10 cellular contexts compared by ENCODE assay signal in the genomic region with DNA sequence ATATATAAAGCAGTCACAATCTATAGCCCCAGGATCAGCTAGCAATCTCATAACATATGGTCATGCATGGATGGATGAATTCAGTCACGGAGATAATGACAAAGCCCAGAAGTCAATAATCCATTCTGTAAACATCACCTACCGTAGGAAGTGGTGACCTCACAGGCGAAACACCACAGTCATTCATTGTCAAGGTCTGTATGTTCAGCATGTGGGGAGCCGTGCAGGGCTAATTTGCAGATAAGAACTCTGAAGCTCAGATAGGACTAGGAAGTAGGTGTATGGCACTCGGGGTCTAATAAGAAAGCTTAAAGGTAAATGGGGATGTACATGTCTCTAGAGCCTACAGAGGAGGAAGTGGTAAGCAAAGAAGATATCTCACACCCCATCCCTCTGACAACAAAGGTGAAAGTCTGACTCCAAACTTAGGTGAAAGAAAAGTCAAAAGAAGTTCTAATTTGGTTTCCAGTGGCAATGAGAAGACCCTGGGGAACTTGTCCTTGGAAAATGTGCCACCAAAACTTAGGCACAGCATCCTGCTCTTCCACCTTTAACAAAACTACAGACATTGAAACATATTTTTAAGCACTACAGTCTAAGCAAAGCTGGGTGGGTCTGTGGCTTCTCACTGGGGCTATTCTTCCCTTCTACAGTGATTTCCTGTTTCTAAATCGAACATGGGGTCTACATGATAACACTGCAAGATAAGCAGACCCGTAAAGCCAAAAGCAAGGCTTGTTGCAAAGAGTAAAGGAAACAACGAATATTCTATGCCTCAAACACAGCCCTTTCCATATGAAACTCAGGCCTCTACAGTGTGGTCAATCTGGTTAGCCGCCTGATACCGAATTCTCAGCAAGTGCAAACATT. TPM values are rescaled to one million over a fixed set of nuclear protein-coding genes. Genes with fewer than 3 reads are reported as not detected.
A peak's percentile ranks its signal among the peaks of the same experiment; 100 is the strongest.
DNase-seq lines count a peak whose midpoint lies in the region; ATAC-seq and TF ChIP-seq lines count a peak whose summit lies in the region.
"Had no signal": no experiment of that assay in that cellular context is flagged by ENCODE, and none has a peak within 500 bp of the region (broad histone marks: within the 10 kb centered on the region; RNA-seq: fewer than 3 reads in every experiment).

No MANE protein-coding gene starts in this region.

- DNase-seq in NK-92 treated with Interleukin-12 subunit alpha and Interleukin-12 subunit beta, amount 100 ng/mL, for 24 hours (lab: John Stamatoyannopoulos, UW) = peak; percentile 5
- DNase-seq in NK-92 (lab: John Stamatoyannopoulos, UW; ENCODE audit: unreplicated experiment) (no peak), CD14-positive monocyte (ENCODE audit: low spot score) (no peak), Caco-2 (no peak), OCI-M1 (lab: John Stamatoyannopoulos, UW) (no peak)
- DNase-seq in activated CD4-positive, alpha-beta memory T cell treated with anti-CD3 and anti-CD28 coated beads, Interleukin-2, amount 10 ng/mL, durations not matched to agents 7 days and 5 days = peak; percentile 34
- peak; percentile 6 for DNase-seq in stimulated activated CD4-positive, alpha-beta T cell treated with anti-CD3 and anti-CD28 coated beads, Interleukin-4, amount 100 ng/mL, for 1 hour
- DNase-seq: NCI-H1105 treated with DMSO at 0.1 percent for 48 hours, pancreas had no signal

- no peak overlapping the region for H3K4me3 Mint-ChIP-seq in activated CD4-positive, alpha-beta memory T cell treated with anti-CD3 and anti-CD28 coated beads, Interleukin-2, amount 10 ng/mL, durations not matched to agents 7 days and 5 days
- no peak overlapping the region for H3K4me3 Mint-ChIP-seq in CD14-positive monocyte
- no peak overlapping the region for H3K4me3 Mint-ChIP-seq in Caco-2 (ENCODE audit: unreplicated experiment)

- peaks cover 3% of the 10 kb centered on the region for H3K27me3 Mint-ChIP-seq in activated CD4-positive, alpha-beta memory T cell treated with anti-CD3 and anti-CD28 coated beads, Interleukin-2, amount 10 ng/mL, durations not matched to agents 7 days and 5 days
- H3K27me3 Mint-ChIP-seq in CD14-positive monocyte (ENCODE audit: low read depth in 3 of 3) = peaks cover 4 to 7% (median 4%) of the 10 kb centered on the region in 3 donors
- peaks cover 9% of the 10 kb centered on the region for H3K27me3 Mint-ChIP-seq in Caco-2 (ENCODE audit: insufficient read depth, unreplicated experiment)

- H3K4me3 ChIP-seq in Caco-2 (ENCODE audit: low read depth, low read length) = no peak overlapping the region
- H3K4me3 ChIP-seq: pancreas had no signal

- BruUV-seq in Caco-2 (replicated peaks; lab: Mats Ljungman, UMichigan) = no TSS peak

- H3K36me3 ChIP-seq in Caco-2 (ENCODE audit: control insufficient read depth, insufficient read depth, low read length) = no peaks in the 10 kb centered on the region
- H3K36me3 ChIP-seq: pancreas had no signal

- H3K9me3 ChIP-seq in Caco-2 = no peaks in the 10 kb centered on the region
- H3K9me3 ChIP-seq: pancreas had no signal

- H3K36me3 Mint-ChIP-seq in activated CD4-positive, alpha-beta memory T cell treated with anti-CD3 and anti-CD28 coated beads, Interleukin-2, amount 10 ng/mL, durations not matched to agents 7 days and 5 days (ENCODE audit: low read depth) = no peaks in the 10 kb centered on the region
- no peaks in the 10 kb centered on the region for H3K36me3 Mint-ChIP-seq in CD14-positive monocyte
- no peaks in the 10 kb centered on the region for H3K36me3 Mint-ChIP-seq in Caco-2 (ENCODE audit: insufficient read depth, unreplicated experiment)

- no peaks in the 10 kb centered on the region for H3K27me3 ChIP-seq in Caco-2 (replicated peaks; ENCODE audit: control insufficient read depth, insufficient read depth, low read length)

- intact Hi-C loops in CD14-positive monocyte (cut with micrococcal nuclease) (loop anchor here in 1 of 2 donors (10.0 kb wide), 1 partner anchor 219 kb away; no protein-coding TSS in a partner anchor), Caco-2 (cut with micrococcal nuclease; ENCODE audit: unreplicated experiment) (loop anchor here (2.0 kb wide), 1 partner anchor 59 kb away; no protein-coding TSS in a partner anchor)

- H3K4me1 ChIP-seq in Caco-2 = peaks cover 10% of the 10 kb centered on the region; the same call in 1 of the 2 replicates
- H3K4me1 ChIP-seq: pancreas had no signal

- CTCF ChIA-PET in activated CD4-positive, alpha-beta memory T cell treated with anti-CD3 and anti-CD28 coated beads, Interleukin-2, amount 10 ng/mL, durations not matched to agents 7 days and 5 days (lab: Charles Lee) = interaction anchor here (1.0 to 1.5 kb wide), 3 partner anchors 9 to 10 kb away, joined by 3 to 7 read pairs (median 4); no protein-coding TSS in a partner anchor
- CTCF ChIA-PET in Caco-2 (lab: Charles Lee) = no interaction called here

- peaks cover 20% of the 10 kb centered on the region for H3K4me1 Mint-ChIP-seq in activated CD4-positive, alpha-beta memory T cell treated with anti-CD3 and anti-CD28 coated beads, Interleukin-2, amount 10 ng/mL, durations not matched to agents 7 days and 5 days
- H3K4me1 Mint-ChIP-seq in CD14-positive monocyte (peaks cover 17% of the 10 kb centered on the region), Caco-2 (ENCODE audit: low read depth, unreplicated experiment) (peaks cover 7% of the 10 kb centered on the region)

- POLR2A ChIA-PET in activated CD4-positive, alpha-beta memory T cell treated with anti-CD3 and anti-CD28 coated beads, Interleukin-2, amount 10 ng/mL, durations not matched to agents 7 days and 5 days (lab: Charles Lee) = interaction anchor here (1.4 to 2.5 kb wide), 3 partner anchors 9 to 218 kb away, joined by 3 to 5 read pairs (median 4); a partner anchor contains a TSS
- POLR2A ChIA-PET in Caco-2 (lab: Charles Lee) = no interaction called here

- no peak for TF ChIP-seq CTCF in CD14-positive monocyte (IDR thresholded peaks at IDR 0.05)
- TF ChIP-seq CTCF in Caco-2 (IDR thresholded peaks at IDR 0.05; ENCODE audit: insufficient read depth in 1 of 2, low read depth in 1 of 2, low read length in 1 of 2, severe bottlenecking in 1 of 2, unreplicated experiment in 1 of 2) = no peak

- peak; percentile 74 for ATAC-seq in HG03139 (IDR thresholded peaks at IDR 0.05; ENCODE audit: unreplicated experiment)

- no peaks in the 10 kb centered on the region for H3K9me3 Mint-ChIP-seq in activated CD4-positive, alpha-beta memory T cell treated with anti-CD3 and anti-CD28 coated beads, Interleukin-2, amount 10 ng/mL, durations not matched to agents 7 days and 5 days
- peaks cover 0 to 4% (median 0%) of the 10 kb centered on the region in 7 donors for H3K9me3 Mint-ChIP-seq in CD14-positive monocyte
- H3K9me3 Mint-ChIP-seq in Caco-2 (ENCODE audit: unreplicated experiment) = no peaks in the 10 kb centered on the region

- peak overlapping the region; percentile 62 for H3K27ac Mint-ChIP-seq in activated CD4-positive, alpha-beta memory T cell treated with anti-CD3 and anti-CD28 coated beads, Interleukin-2, amount 10 ng/mL, durations not matched to agents 7 days and 5 days
- H3K27ac Mint-ChIP-seq in CD14-positive monocyte = no peak overlapping the region
- H3K27ac Mint-ChIP-seq in Caco-2 (ENCODE audit: unreplicated experiment) = no peak overlapping the region

RNA-seq across cellular contexts. Expression of a gene that starts 5.2 kb away (rescaled TPM):
- total RNA-seq in activated CD4-positive, alpha-beta memory T cell treated with anti-CD3 and anti-CD28 coated beads, Interleukin-2, amount 10 ng/mL, durations not matched to agents 7 days and 5 days = under 1 TPM in 1 of 2 experiments, not detected in 1; 0.15 TPM
- 1 to 10 TPM; 5.2 to 5.5 TPM for polyA plus RNA-seq in CD14-positive monocyte
- not detected in 2 replicates for total RNA-seq in Caco-2 (2022)
- polyA plus RNA-seq: pancreas had no signal

RNA-seq across cellular contexts. Expression of a gene that starts 39.0 kb away (rescaled TPM):
- 1 to 10 TPM; 1.7 to 2.1 TPM for total RNA-seq in activated CD4-positive, alpha-beta memory T cell treated with anti-CD3 and anti-CD28 coated beads, Interleukin-2, amount 10 ng/mL, durations not matched to agents 7 days and 5 days
- polyA plus RNA-seq in CD14-positive monocyte = under 1 TPM; 0.68 to 0.89 TPM
- 0.26 and 0.34 TPM in 2 replicates for total RNA-seq in Caco-2 (2022)

Comparison
In these comparisons a context has a peak if more than half of its experiments do, and no peak if none do; other contexts are left out.
1. DNase-seq: peak in NK-92 treated with Interleukin-12 subunit alpha and Interleukin-12 subunit beta, amount 100 ng/mL, for 24 hours (single experiment), activated CD4-positive, alpha-beta memory T cell treated with anti-CD3 and anti-CD28 coated beads, Interleukin-2, amount 10 ng/mL, durations not matched to agents 7 days and 5 days (single experiment) and stimulated activated CD4-positive, alpha-beta T cell treated with anti-CD3 and anti-CD28 coated beads, Interleukin-4, amount 100 ng/mL, for 1 hour (single experiment); none in NK-92 (single experiment), CD14-positive monocyte (single experiment), Caco-2 (0 of 2) and OCI-M1 (single experiment).